10 cellular contexts compared by ENCODE assay signal in the genomic region with DNA sequence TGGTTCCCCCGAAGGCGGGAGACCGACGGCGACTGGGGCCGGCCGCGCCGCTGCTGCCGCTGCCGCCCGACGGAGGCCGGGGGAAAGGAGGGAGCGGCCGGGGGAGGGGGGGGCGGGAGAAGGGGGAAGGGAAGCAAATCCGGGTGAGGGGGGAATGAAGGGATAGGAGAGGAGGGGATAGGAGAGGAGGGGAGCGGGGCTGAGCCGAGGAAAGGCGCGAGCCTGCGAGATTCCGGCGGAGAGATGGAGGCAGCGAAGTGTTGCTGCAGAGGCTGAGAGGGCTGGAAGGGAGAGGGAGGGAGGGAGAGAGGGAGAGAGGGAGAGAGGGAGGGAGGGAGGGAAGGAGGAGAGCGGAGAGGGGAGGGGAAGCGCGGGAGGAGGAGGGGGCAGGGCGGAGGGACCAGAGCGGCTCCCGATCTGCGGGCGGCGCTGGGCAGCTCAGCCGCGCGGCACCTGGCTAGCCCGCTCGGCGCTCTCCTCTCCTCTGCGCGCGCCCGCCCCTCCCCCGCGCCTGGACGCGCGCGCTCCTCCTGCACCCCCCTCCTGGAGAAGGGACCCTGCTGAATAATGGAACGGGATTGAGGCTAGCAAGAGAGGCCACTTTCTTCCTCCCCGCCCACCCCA. TPM values are rescaled to one million over a fixed set of nuclear protein-coding genes. Genes with fewer than 3 reads are reported as not detected.
A peak's percentile ranks its signal among the peaks of the same experiment; 100 is the strongest.
DNase-seq lines count a peak whose midpoint lies in the region; ATAC-seq lines count a peak whose summit lies in the region.
"Had no signal": no experiment of that assay in that cellular context is flagged by ENCODE, and none has a peak within 500 bp of the region (broad histone marks: within the 10 kb centered on the region; RNA-seq: fewer than 3 reads in every experiment).

No MANE protein-coding gene starts in this region.

- intact Hi-C loops in left cardiac atrium (cut with DNase I) (no loop called here), posterior cingulate gyrus (cut with DNase I) (no loop called here)

- DNase-seq in GM03348 (ENCODE audit: low spot score) (peak; percentile 48), NCI-H2227 treated with DMSO at 0.1 percent for 48 hours (lab: John Stamatoyannopoulos, UW) (peak; percentile 85), left cardiac atrium (no peak), posterior cingulate gyrus (peak; percentile 41 to 93 (median 73)), EL (no peak)
- no peak for DNase-seq in activated effector memory CD4-positive, alpha-beta T cell treated with anti-CD3 and anti-CD28 coated beads, Interleukin-2, amount 50 U/mL, for 16 hours
- DNase-seq: T-cell had no signal

- ATAC-seq in left cardiac atrium (peak; percentile 46 to 52), GM19395 (IDR thresholded peaks at IDR 0.05; ENCODE audit: unreplicated experiment) (no peak), GM18858 (IDR thresholded peaks at IDR 0.05; ENCODE audit: unreplicated experiment) (no peak)
- ATAC-seq: GM12878 had no signal

RNA-seq across cellular contexts. Expression of a gene that starts 52.4 kb away (rescaled TPM):
- total RNA-seq in left cardiac atrium, result not detected
- total RNA-seq: GM12878, T-cell had no signal

Comparison
In these comparisons a context has a peak if more than half of its experiments do, and no peak if none do; other contexts are left out.
1. DNase-seq: peak in GM03348 (single experiment), NCI-H2227 treated with DMSO at 0.1 percent for 48 hours (single experiment) and posterior cingulate gyrus (10 of 10); none in left cardiac atrium (single experiment), EL (single experiment) and activated effector memory CD4-positive, alpha-beta T cell treated with anti-CD3 and anti-CD28 coated beads, Interleukin-2, amount 50 U/mL, for 16 hours (single experiment).
2. ATAC-seq: peak in left cardiac atrium (2 of 2); none in GM19395 (single experiment) and GM18858 (single experiment).